Comparison of ENCODE assay signal across 1 cellular context in genomic region chr2:108786008-108786353, GRCh38.
TF ChIP-seq lines count a peak whose summit lies in the region.

No MANE protein-coding gene starts in this region.

TF ChIP-seq in SK-N-SH treated with all-trans-retinoic acid at 6 μM for 48 hours, 23 proteins besides CTCF, POLR2A, EP300 and RAD21 (continued from another document):
- no peak for TF ChIP-seq TSHZ2 (CRISPR knock-in tag; IDR thresholded peaks at IDR 0.05)
